In genomic region chr2:212686285-212686895, GRCh38 we compare ENCODE assay signal across 8 cellular contexts.
DNase-seq lines count a peak whose midpoint lies in the region; ATAC-seq lines count a peak whose summit lies in the region.

No MANE protein-coding gene starts in this region.

- no peaks in the 10 kb centered on the region for H3K36me3 Mint-ChIP-seq in activated CD4-positive, alpha-beta T cell treated with anti-CD3 and anti-CD28 coated beads, Interleukin-2, amount 10 ng/mL, durations not matched to agents 24 days and 14 days (ENCODE audit: low read depth)

- H3K4me2 ChIP-seq in mesendoderm (ENCODE audit: low read length) = no peak overlapping the region

- H3K23ac ChIP-seq in mesendoderm (ENCODE audit: low read length) = no peak overlapping the region

- H3K9ac ChIP-seq in mesendoderm (ENCODE audit: low read length) = no peak overlapping the region

- H3K4me3 Mint-ChIP-seq in activated CD4-positive, alpha-beta T cell treated with anti-CD3 and anti-CD28 coated beads, Interleukin-2, amount 10 ng/mL, durations not matched to agents 24 days and 14 days = no peak overlapping the region

- no peak overlapping the region for H2BK5ac ChIP-seq in mesendoderm (ENCODE audit: low read length)

- no peaks in the 10 kb centered on the region for H3K79me1 ChIP-seq in mesendoderm (ENCODE audit: low read length)

- ATAC-seq in GM18499 (IDR thresholded peaks at IDR 0.05; ENCODE audit: insufficient read depth, unreplicated experiment) (peak; percentile 53), HG03066 (IDR thresholded peaks at IDR 0.05; ENCODE audit: low read depth, unreplicated experiment) (peak; percentile 70)

- peaks cover 1% of the 10 kb centered on the region for H3K4me1 Mint-ChIP-seq in activated CD4-positive, alpha-beta T cell treated with anti-CD3 and anti-CD28 coated beads, Interleukin-2, amount 10 ng/mL, durations not matched to agents 24 days and 14 days

- peak overlapping the region; percentile 96 for H2AFZ ChIP-seq in ACC112 (ENCODE audit: low read length, unreplicated experiment)

- H3K4me1 ChIP-seq in ACC112 (ENCODE audit: control insufficient read depth, insufficient read depth, low read length, unreplicated experiment) (peaks cover 10% of the 10 kb centered on the region), mesendoderm (ENCODE audit: control insufficient read depth, low read depth, low read length) (no peaks in the 10 kb centered on the region)

- no peaks in the 10 kb centered on the region for H3K27me3 Mint-ChIP-seq in activated CD4-positive, alpha-beta T cell treated with anti-CD3 and anti-CD28 coated beads, Interleukin-2, amount 10 ng/mL, durations not matched to agents 24 days and 14 days

- H3K36me3 ChIP-seq in ACC112 (ENCODE audit: insufficient read depth, low read length) = no peaks in the 10 kb centered on the region
- no peaks in the 10 kb centered on the region for H3K36me3 ChIP-seq in mesendoderm (ENCODE audit: control insufficient read depth, insufficient read depth, low read length)

- no peak overlapping the region for H2BK120ac ChIP-seq in mesendoderm (ENCODE audit: low read depth, low read length)

- WGBS in mesendoderm (ENCODE audit: extremely low coverage, insufficient coverage, low lambda C conversion rate) = no CpG with 5 or more reads among the region's 10 CpGs

- DNase-seq in NCI-H345 (lab: John Stamatoyannopoulos, UW) = peak; percentile 47
- peak; percentile 80 for DNase-seq in activated CD4-positive, alpha-beta T cell treated with anti-CD3 and anti-CD28 coated beads, Interleukin-2, amount 10 ng/mL, durations not matched to agents 24 days and 14 days
- DNase-seq in effector CD8-positive, alpha-beta T cell (lab: John Stamatoyannopoulos, UW) = peak; percentile 21
- peak; percentile 49 for DNase-seq in mesendoderm
- DNase-seq in stimulated activated CD8-positive, alpha-beta memory T cell treated with anti-CD3 and anti-CD28 coated beads, Interleukin-4, amount 100 ng/mL, for 24 hours (ENCODE audit: low read depth) = peak; percentile 38

- no peak overlapping the region for H3K27ac ChIP-seq in ACC112 (ENCODE audit: low read depth, low read length)
- H3K27ac ChIP-seq in mesendoderm (ENCODE audit: low read depth, low read length) = no peak overlapping the region

- intact Hi-C loops in activated CD4-positive, alpha-beta T cell treated with anti-CD3 and anti-CD28 coated beads, Interleukin-2, amount 10 ng/mL, durations not matched to agents 24 days and 14 days (cut with micrococcal nuclease) = loop anchor here (1.0 to 10.0 kb wide), 4 partner anchors 88 to 561 kb away; no protein-coding TSS in a partner anchor

- no peak overlapping the region for H3K27ac Mint-ChIP-seq in activated CD4-positive, alpha-beta T cell treated with anti-CD3 and anti-CD28 coated beads, Interleukin-2, amount 10 ng/mL, durations not matched to agents 24 days and 14 days

- H2AK5ac ChIP-seq in mesendoderm (ENCODE audit: low read length) = no peak overlapping the region

- no peak overlapping the region for H4K8ac ChIP-seq in mesendoderm (ENCODE audit: low read depth, low read length)

- no peaks in the 10 kb centered on the region for H3K9me3 Mint-ChIP-seq in activated CD4-positive, alpha-beta T cell treated with anti-CD3 and anti-CD28 coated beads, Interleukin-2, amount 10 ng/mL, durations not matched to agents 24 days and 14 days

- H3K4me3 ChIP-seq in ACC112 (ENCODE audit: low read depth, low read length) = peak overlapping the region; percentile 17; the same call in 1 of the 2 replicates
- H3K4me3 ChIP-seq in mesendoderm (ENCODE audit: low read length) = no peak overlapping the region

- H3K27me3 ChIP-seq in ACC112 (ENCODE audit: insufficient read depth, low read length) (no peaks in the 10 kb centered on the region), mesendoderm (ENCODE audit: insufficient read depth, low read length, poor library complexity) (no peaks in the 10 kb centered on the region)

- no peak overlapping the region for H3K56ac ChIP-seq in mesendoderm (ENCODE audit: low read length)

- no peak overlapping the region for H3K18ac ChIP-seq in mesendoderm (ENCODE audit: low read length)

- no peaks in the 10 kb centered on the region for H3K79me2 ChIP-seq in ACC112 (ENCODE audit: control insufficient read depth, insufficient read depth, low read length, unreplicated experiment)
- H3K79me2 ChIP-seq in mesendoderm (ENCODE audit: control insufficient read depth, insufficient read depth, low read length) = no peaks in the 10 kb centered on the region

- no peak overlapping the region for H4K5ac ChIP-seq in mesendoderm (ENCODE audit: low read length)

- H3K4ac ChIP-seq in mesendoderm (ENCODE audit: low read depth, low read length) = no peak overlapping the region

- H2BK15ac ChIP-seq in mesendoderm (replicated peaks; ENCODE audit: low read depth) = no peak overlapping the region

Comparison
In these comparisons a context has a peak if more than half of its experiments do, and no peak if none do; other contexts are left out.
1. DNase-seq: peak in every context shown above with its lines; median percentile 80 in activated CD4-positive, alpha-beta T cell treated with anti-CD3 and anti-CD28 coated beads, Interleukin-2, amount 10 ng/mL, durations not matched to agents 24 days and 14 days; 49 in mesendoderm; 47 in NCI-H345; 38 in stimulated activated CD8-positive, alpha-beta memory T cell treated with anti-CD3 and anti-CD28 coated beads, Interleukin-4, amount 100 ng/mL, for 24 hours; 21 in effector CD8-positive, alpha-beta T cell.